In genomic region chr5:32520995-32521394, GRCh38 we compare ENCODE assay signal across 26 cellular contexts.
DNase-seq lines count a peak whose midpoint lies in the region; ATAC-seq, FAIRE-seq and TF ChIP-seq lines count a peak whose summit lies in the region.
"Had no signal": no experiment of that assay in that cellular context is flagged by ENCODE, and none has a peak within 500 bp of the region (broad histone marks: within the 10 kb centered on the region; RNA-seq: fewer than 3 reads in every experiment).

No MANE protein-coding gene starts in this region.

- H3K9me3 ChIP-seq in A549 (no peaks in the 10 kb centered on the region), SK-N-MC (ENCODE audit: low read depth, low read length) (no peaks in the 10 kb centered on the region)
- H3K9me3 ChIP-seq: Peyer's patch had no signal

- no peak for FAIRE-seq in A549 (lab: Jason Lieb, UNC)

- POLR2A ChIA-PET in A549 (lab: Yijun Ruan, JAX) = interaction anchor here (1.3 kb wide), 1 partner anchor 11 kb away, joined by 4 read pairs; no protein-coding TSS in a partner anchor

- H3K36me3 ChIP-seq in SK-N-MC (ENCODE audit: insufficient read depth, low read length) = no peaks in the 10 kb centered on the region
- H3K36me3 ChIP-seq: Peyer's patch had no signal

- DNase-seq in A549 (ENCODE audit: low read depth in 1 of 2, low spot score in 1 of 2) (no peak), HS-5 (ENCODE audit: low read depth) (peak; percentile 28), SK-N-MC (ENCODE audit: low read depth, low spot score) (no peak), iris pigment epithelial cell (ENCODE audit: low read depth) (peak; percentile 22), Ammon's horn (ENCODE audit: low spot score) (no peak), RKO (ENCODE audit: low spot score) (no peak), NCI-H345 treated with DMSO at 0.1 percent for 48 hours (lab: John Stamatoyannopoulos, UW; ENCODE audit: unreplicated experiment) (no peak), left lobe of liver (ENCODE audit: low spot score) (no peak)
- DNase-seq: 8988T; AML-193; GDM1; KG1; NCI-H1105; NCI-H146; NCI-H2029; NCI-H226; NCI-H524; NCI-H774; NK-92 treated with Interleukin-12 subunit alpha and Interleukin-12 subunit beta, amount 100 ng/mL, for 24 hours; Peyer's patch; Right ventricle myocardium superior; SW 1271; T-helper 17 cell had no signal

- 69% methylated on average over 4 of the region's 4 CpGs for WGBS in A549 (ENCODE audit: missing lambda C conversion rate)

- no peaks in the 10 kb centered on the region for H3K4me1 ChIP-seq in A549
- H3K4me1 ChIP-seq: Peyer's patch had no signal

- CTCF ChIA-PET in A549 (lab: Yijun Ruan, JAX) = no interaction called here

- no peak for TF ChIP-seq POLR2A in A549 (IDR thresholded peaks at IDR 0.05; ENCODE audit: low read length)

- peak overlapping the region; percentile 42 for H3K9ac ChIP-seq in SK-N-MC (ENCODE audit: insufficient read length)

- H3K4me3 ChIP-seq in A549 (no peak overlapping the region), SK-N-MC (peak overlapping the region; percentile 41)
- H3K4me3 ChIP-seq: GM23338, Peyer's patch had no signal

- no peak overlapping the region for H3K4me2 ChIP-seq in A549
- H3K4me2 ChIP-seq: GM23338 had no signal

- TF ChIP-seq EP300 in A549 (IDR thresholded peaks at IDR 0.05) = no peak

- TF ChIP-seq CTCF in A549 (IDR thresholded peaks at IDR 0.05) = no peak

- H3K27ac ChIP-seq in A549 (no peak overlapping the region), SK-N-MC (peak overlapping the region; percentile 87)
- H3K27ac ChIP-seq: C4-2B, Peyer's patch had no signal

- no peak for TF ChIP-seq RAD21 in A549 (conservative IDR thresholded peaks at IDR 0.05 in 1 of 2, IDR thresholded peaks at IDR 0.05 in 1 of 2)

- ATAC-seq in A549 (no peak), left lobe of liver (no peak)
- ATAC-seq: GM23338, HCT116, T-helper 17 cell had no signal

TF ChIP-seq in A549, 52 proteins besides CTCF, POLR2A, EP300 and RAD21:
- TF ChIP-seq HMGXB4 (CRISPR knock-in tag; IDR thresholded peaks at IDR 0.05; ENCODE audit: borderline replicate concordance) (no peak), HEYL (CRISPR knock-in tag; IDR thresholded peaks at IDR 0.05) (no peak), CEBPB (IDR thresholded peaks at IDR 0.05) (peak; percentile 45 to 72; a peak in 3 of 4 replicates), NPAS2 (CRISPR knock-in tag; IDR thresholded peaks at IDR 0.05; ENCODE audit: borderline replicate concordance) (no peak), BCL3 (IDR thresholded peaks at IDR 0.05) (no peak), REST (IDR thresholded peaks at IDR 0.05) (no peak), EHF (CRISPR knock-in tag; IDR thresholded peaks at IDR 0.05) (no peak), POLR2AphosphoS2 (conservative IDR thresholded peaks at IDR 0.05; ENCODE audit: low read length) (no peak)

Comparison
In these comparisons a context has a peak if more than half of its experiments do, and no peak if none do; other contexts are left out.
1. DNase-seq: peak in HS-5 (single experiment) and iris pigment epithelial cell (single experiment); none in A549 (0 of 2), SK-N-MC (single experiment), Ammon's horn (single experiment), RKO (single experiment), NCI-H345 treated with DMSO at 0.1 percent for 48 hours (single experiment) and left lobe of liver (single experiment).